1 cellular context compared by ENCODE assay signal in genomic region chr3:167876603-167877325, GRCh38.
TF ChIP-seq lines count a peak whose summit lies in the region.

No MANE protein-coding gene starts in this region.

TF ChIP-seq in HCT116, 20 proteins besides CTCF, POLR2A, EP300 and RAD21 (continued from another document):
- TF ChIP-seq REST (IDR thresholded peaks at IDR 0.05; ENCODE audit: low read depth) (no peak), ZBTB33 (IDR thresholded peaks at IDR 0.05; ENCODE audit: extremely low read depth, insufficient replicate concordance, low read length) (no peak), EZH2phosphoT487 (IDR thresholded peaks at IDR 0.05; ENCODE audit: borderline replicate concordance) (no peak), TCF7L2 (IDR thresholded peaks at IDR 0.05; ENCODE audit: borderline replicate concordance, extremely low read depth, insufficient read depth, insufficient read length) (no peak), YY1 (IDR thresholded peaks at IDR 0.05; ENCODE audit: extremely low read depth, insufficient replicate concordance, low read depth, low read length) (no peak), CEBPB (IDR thresholded peaks at IDR 0.05; ENCODE audit: low read depth) (no peak)
